ENCODE assay signal across 8 cellular contexts in genomic region chr6:142943746-142944125, GRCh38. TPM values are rescaled to one million over a fixed set of nuclear protein-coding genes. Genes with fewer than 3 reads are reported as not detected.
DNase-seq lines count a peak whose midpoint lies in the region; ATAC-seq and TF ChIP-seq lines count a peak whose summit lies in the region.

No MANE protein-coding gene starts in this region.

- TF ChIP-seq CTCF in cardiac fibroblast (IDR thresholded peaks at IDR 0.05; ENCODE audit: low read depth, low read length): no peak
- no peak for TF ChIP-seq CTCF in lower lobe of right lung (IDR thresholded peaks at IDR 0.05)

- ATAC-seq in lower lobe of right lung: no peak
- ATAC-seq in GM21529 (IDR thresholded peaks at IDR 0.05; ENCODE audit: unreplicated experiment): no peak
- no peak for ATAC-seq in GM19351 (IDR thresholded peaks at IDR 0.05; ENCODE audit: unreplicated experiment)

- in situ Hi-C loops in HAP-1 (cut with MboI; ENCODE audit: low sequenced_read_pairs): no loop called here

- no peaks in the 10 kb centered on the region for H3K27me3 ChIP-seq in HAP-1 (ENCODE audit: low read depth)
- no peaks in the 10 kb centered on the region for H3K27me3 ChIP-seq in lower lobe of right lung (ENCODE audit: low read depth)

- H3K36me3 ChIP-seq in HAP-1 (replicated peaks) (no peaks in the 10 kb centered on the region), lower lobe of right lung (no peaks in the 10 kb centered on the region)

- H3K27ac ChIP-seq in lower lobe of right lung: peak overlapping the region; percentile 99

- peak overlapping the region; percentile 58 for H3K4me3 ChIP-seq in HAP-1
- H3K4me3 ChIP-seq in cardiac fibroblast (replicated peaks in 1 of 2; ENCODE audit: low read depth in 2 of 2, low read length in 2 of 2): peak overlapping the region; percentile 91 to 99
- peak overlapping the region; percentile 88 for H3K4me3 ChIP-seq in lower lobe of right lung

- DNase-seq in HAP-1 (ENCODE audit: low spot score in 2 of 2) (peak in 1 of 2 experiments; percentile 9), T-helper 9 cell (peak; percentile 18), cardiac fibroblast (ENCODE audit: low read depth in 2 of 2) (peak; percentile 56 to 69), lower lobe of right lung (no peak), A172 (ENCODE audit: low spot score) (no peak)
- DNase-seq in stimulated activated naive CD4-positive, alpha-beta T cell (lab: John Stamatoyannopoulos, UW): peak; percentile 21 to 87 (median 76)

- H3K9me3 ChIP-seq in HAP-1 (no peaks in the 10 kb centered on the region), lower lobe of right lung (no peaks in the 10 kb centered on the region)

- intact Hi-C loops in lower lobe of right lung (cut with DNase I): no loop called here

- H3K4me1 ChIP-seq in HAP-1 (peaks cover 13% of the 10 kb centered on the region), lower lobe of right lung (peaks cover 21% of the 10 kb centered on the region)

RNA-seq across cellular contexts. Expression of gene HIVEP2, which starts 1.2 kb away (rescaled TPM):
- 13.1 TPM for total RNA-seq in lower lobe of right lung
- total RNA-seq in A172 (2014; rRNA removed; shearing (Covaris generic)): 3.4 and 5.6 TPM in 2 replicates

Comparison
In these comparisons a context has a peak if more than half of its experiments do, and no peak if none do; other contexts are left out.
1. DNase-seq: peak in T-helper 9 cell (single experiment), cardiac fibroblast (2 of 2) and stimulated activated naive CD4-positive, alpha-beta T cell (6 of 6); none in lower lobe of right lung (single experiment) and A172 (single experiment).
2. Peak in every context shown above with its lines, with median percentiles within 50 percentile points of each other: H3K4me3 ChIP-seq.